ENCODE assay signal across 8 cellular contexts in genomic region chr5:154860123-154860522, GRCh38. TPM values are rescaled to one million over a fixed set of nuclear protein-coding genes. Genes with fewer than 3 reads are reported as not detected.
A peak's percentile ranks its signal among the peaks of the same experiment; 100 is the strongest.
DNase-seq lines count a peak whose midpoint lies in the region; ATAC-seq and TF ChIP-seq lines count a peak whose summit lies in the region.

No MANE protein-coding gene starts in this region.

- in situ Hi-C loops in KBM-7 (cut with MboI; ENCODE audit: low pct_unique_long_range_greater_than_20kb, low sequenced_read_pairs), result no loop called here

- H3K27ac ChIP-seq in ectodermal cell (ENCODE audit: insufficient read depth, low read depth, low read length, poor library complexity, severe bottlenecking), result no peak overlapping the region

- TF ChIP-seq CTCF in GM12864 (IDR thresholded peaks at IDR 0.05; ENCODE audit: low read depth, low read length, missing control alignments), result no peak

- H3K9me3 ChIP-seq in ectodermal cell (ENCODE audit: control insufficient read depth, low read length) (no peaks in the 10 kb centered on the region), neuron (ENCODE audit: low read length) (no peaks in the 10 kb centered on the region)

- no peak for ATAC-seq in HG03520 (IDR thresholded peaks at IDR 0.05; ENCODE audit: unreplicated experiment)

- H3K36me3 ChIP-seq in ectodermal cell (ENCODE audit: control insufficient read depth, insufficient read depth, low read length), result no peaks in the 10 kb centered on the region
- H3K36me3 ChIP-seq in neuron (ENCODE audit: insufficient read depth, low read length), result peaks cover 21% of the 10 kb centered on the region

- H3K27me3 ChIP-seq in ectodermal cell (ENCODE audit: control insufficient read depth, insufficient read depth, low read length, poor library complexity, severe bottlenecking) (no peaks in the 10 kb centered on the region), neuron (ENCODE audit: insufficient read depth, low read length) (no peaks in the 10 kb centered on the region)

- H2AFZ ChIP-seq in neuron (ENCODE audit: low read depth, low read length), result no peak overlapping the region

- H3K4me1 ChIP-seq in ectodermal cell (ENCODE audit: control insufficient read depth, insufficient read depth, low read length) (peaks cover 3% of the 10 kb centered on the region), neuron (ENCODE audit: insufficient read depth, low read length) (peaks cover 21% of the 10 kb centered on the region)

- peak overlapping the region; percentile 89 for H3K4me3 ChIP-seq in GM12864 (ENCODE audit: low read depth, low read length)
- peak overlapping the region; percentile 87 for H3K4me3 ChIP-seq in ectodermal cell (ENCODE audit: insufficient read depth, low read depth, low read length)
- peak overlapping the region; percentile 94 for H3K4me3 ChIP-seq in neuron (ENCODE audit: low read length)

- DNase-seq in GM12864 (ENCODE audit: low read depth) (no peak), RKO (ENCODE audit: low spot score) (peak; percentile 79), KBM-7 (no peak)
- DNase-seq in activated effector memory CD4-positive, alpha-beta T cell treated with anti-CD3 and anti-CD28 coated beads, Interleukin-2, amount 50 U/mL, for 16 hours, result no peak
- DNase-seq in effector CD4-positive, alpha-beta T cell, result no peak

- WGBS in ectodermal cell, 2 experiments, result 59 to 63% methylated on average over 5 of the region's 5 CpGs

RNA-seq across cellular contexts. Expression of gene CNOT8, which starts 1.7 kb away (rescaled TPM):
- polyA plus RNA-seq in ectodermal cell (2013, experiment 1 of 4), result 66.2 TPM
- polyA plus RNA-seq in ectodermal cell (2013, experiment 2 of 4), result 64.2 TPM
- 57.2 TPM for polyA plus RNA-seq in ectodermal cell (2013, experiment 3 of 4)
- 60.5 TPM for polyA plus RNA-seq in ectodermal cell (2013, experiment 4 of 4)

RNA-seq across cellular contexts. Expression of gene FAXDC2, which starts 9.7 kb away (rescaled TPM):
- polyA plus RNA-seq in ectodermal cell (2013, experiment 1 of 4), result 12.5 TPM
- polyA plus RNA-seq in ectodermal cell (2013, experiment 2 of 4), result 11.7 TPM
- polyA plus RNA-seq in ectodermal cell (2013, experiment 3 of 4), result 14.4 TPM
- 14.0 TPM for polyA plus RNA-seq in ectodermal cell (2013, experiment 4 of 4)
